16 cellular contexts compared by ENCODE assay signal in genomic region chr12:88207921-88208640, GRCh38.
A peak's percentile ranks its signal among the peaks of the same experiment; 100 is the strongest.
DNase-seq lines count a peak whose midpoint lies in the region; ATAC-seq and TF ChIP-seq lines count a peak whose summit lies in the region.
"Had no signal": no experiment of that assay in that cellular context is flagged by ENCODE, and none has a peak within 500 bp of the region (broad histone marks: within the 10 kb centered on the region; RNA-seq: fewer than 3 reads in every experiment).

No MANE protein-coding gene starts in this region.

- DNase-seq in SIG-M5 treated with dmso at 0.1 percent for 504 hours (lab: John Stamatoyannopoulos, UW; ENCODE audit: unreplicated experiment) (peak; percentile 3), SIG-M5 (lab: John Stamatoyannopoulos, UW) (no peak), adipocyte (ENCODE audit: low read depth) (peak; percentile 19), vagina (ENCODE audit: extremely low spot score in 2 of 2) (no peak), HUDEP-2 (lab: John Stamatoyannopoulos, UW; ENCODE audit: unreplicated experiment in 76 of 76) (no peak), NCI-H1694 treated with DMSO at 0.1 percent for 48 hours (lab: John Stamatoyannopoulos, UW) (no peak), MM.1S (no peak)
- DNase-seq: activated naive CD4-positive, alpha-beta T cell treated with anti-CD3 and anti-CD28 coated beads, Interleukin-2, amount 10 ng/mL, durations not matched to agents 7 days and 5 days; DMS 273 treated with DMSO at 0.1 percent for 48 hours; naive thymus-derived CD8-positive, alpha-beta T cell; NCI-H1092; right lobe of liver; T-helper 9 cell had no signal

- H3K27ac ChIP-seq in gastroesophageal sphincter (no peak overlapping the region), vagina (peak overlapping the region; percentile 33), MM.1S (ENCODE audit: low read length) (no peak overlapping the region)
- H3K27ac ChIP-seq: 22Rv1, gastrocnemius medialis, right lobe of liver had no signal

- no peak for TF ChIP-seq EP300 in gastroesophageal sphincter (IDR thresholded peaks at IDR 0.05)

- no peak overlapping the region for H3K4me2 ChIP-seq in MM.1S (ENCODE audit: low read depth, low read length)

- no peak overlapping the region for H2AFZ ChIP-seq in MM.1S (ENCODE audit: low read length)

- peak; percentile 73 for ATAC-seq in gastroesophageal sphincter
- ATAC-seq: naive thymus-derived CD8-positive, alpha-beta T cell; right lobe of liver had no signal

- intact Hi-C loops in vagina (cut with DNase I), result no loop called here

- no peak for TF ChIP-seq CTCF in gastroesophageal sphincter (IDR thresholded peaks at IDR 0.05)
- no peak for TF ChIP-seq CTCF in vagina (IDR thresholded peaks at IDR 0.05)
- no peak for TF ChIP-seq CTCF in MM.1S (IDR thresholded peaks at IDR 0.05; ENCODE audit: low read length)

- H3K4me3 ChIP-seq in adipocyte (ENCODE audit: low read length) (peak overlapping the region; percentile 31), gastroesophageal sphincter (no peak overlapping the region), vagina (no peak overlapping the region), MM.1S (ENCODE audit: low read length) (no peak overlapping the region)
- H3K4me3 ChIP-seq: gastrocnemius medialis, right lobe of liver had no signal

- no peaks in the 10 kb centered on the region for H3K79me2 ChIP-seq in MM.1S (ENCODE audit: low read length)

- TF ChIP-seq POLR2A in gastroesophageal sphincter (IDR thresholded peaks at IDR 0.05) (no peak), vagina (IDR thresholded peaks at IDR 0.05) (no peak)

- H3K27me3 ChIP-seq in adipocyte (replicated peaks; ENCODE audit: control insufficient read depth, insufficient read depth, low read length) (no peaks in the 10 kb centered on the region), gastroesophageal sphincter (no peaks in the 10 kb centered on the region), vagina (no peaks in the 10 kb centered on the region), MM.1S (replicated peaks; ENCODE audit: insufficient read depth, low read length) (no peaks in the 10 kb centered on the region)
- H3K27me3 ChIP-seq: gastrocnemius medialis, right lobe of liver had no signal

- no peaks in the 10 kb centered on the region for H3F3A ChIP-seq in MM.1S (ENCODE audit: insufficient read depth, low read length)

- H3K9me3 ChIP-seq in adipocyte (ENCODE audit: control insufficient read depth, low read length) (peaks cover 43% of the 10 kb centered on the region), gastroesophageal sphincter (peaks cover 0 to 36% (median 0%) of the 10 kb centered on the region in 3 donors), vagina (peaks cover 9% of the 10 kb centered on the region), MM.1S (replicated peaks; ENCODE audit: insufficient read depth, low read length) (no peaks in the 10 kb centered on the region)
- H3K9me3 ChIP-seq: gastrocnemius medialis, right lobe of liver had no signal

- H3K4me1 ChIP-seq in adipocyte (ENCODE audit: control insufficient read depth, insufficient read depth, low read length) (peaks cover 28% of the 10 kb centered on the region), gastroesophageal sphincter (no peaks in the 10 kb centered on the region), vagina (no peaks in the 10 kb centered on the region), MM.1S (ENCODE audit: low read length) (no peaks in the 10 kb centered on the region)
- H3K4me1 ChIP-seq: gastrocnemius medialis, right lobe of liver had no signal

- no peaks in the 10 kb centered on the region for H4K20me1 ChIP-seq in MM.1S (ENCODE audit: insufficient read depth, low read length)

- peak overlapping the region; percentile 59 for H3K9ac ChIP-seq in adipocyte (ENCODE audit: low read length)
- no peak overlapping the region for H3K9ac ChIP-seq in MM.1S (ENCODE audit: low read length)

- H3K36me3 ChIP-seq in adipocyte (ENCODE audit: control insufficient read depth, insufficient read depth, low read length, severe bottlenecking) (no peaks in the 10 kb centered on the region), gastroesophageal sphincter (no peaks in the 10 kb centered on the region), vagina (no peaks in the 10 kb centered on the region), MM.1S (replicated peaks; ENCODE audit: insufficient read depth, low read length) (no peaks in the 10 kb centered on the region)
- H3K36me3 ChIP-seq: gastrocnemius medialis, right lobe of liver had no signal

- WGBS in gastroesophageal sphincter (ENCODE audit: low coverage in 1 of 2), 2 donors, result 20 to 45% methylated on average over 1 to 2 of the region's 4 CpGs

- H3K9me2 ChIP-seq in MM.1S (replicated peaks; ENCODE audit: insufficient read depth, low read length), result no peaks in the 10 kb centered on the region

Comparison
In these comparisons a context has a peak if more than half of its experiments do, and no peak if none do; other contexts are left out.
1. DNase-seq: peak in SIG-M5 treated with dmso at 0.1 percent for 504 hours (single experiment) and adipocyte (single experiment); none in SIG-M5 (single experiment), vagina (0 of 2), HUDEP-2 (0 of 76), NCI-H1694 treated with DMSO at 0.1 percent for 48 hours (single experiment) and MM.1S (single experiment).